24 cellular contexts compared by ENCODE assay signal in genomic region chr20:36177716-36178115, GRCh38. TPM values are rescaled to one million over a fixed set of nuclear protein-coding genes. Genes with fewer than 3 reads are reported as not detected.
DNase-seq lines count a peak whose midpoint lies in the region; FAIRE-seq and TF ChIP-seq lines count a peak whose summit lies in the region.
"Had no signal": no experiment of that assay in that cellular context is flagged by ENCODE, and none has a peak within 500 bp of the region (broad histone marks: within the 10 kb centered on the region; RNA-seq: fewer than 3 reads in every experiment).

No MANE protein-coding gene starts in this region.

- CTCF ChIA-PET in PC-9 (lab: Charles Lee), result no interaction called here

- no peak overlapping the region for H3K9ac ChIP-seq in kidney (ENCODE audit: low read length in 2 of 2)
- H3K9ac ChIP-seq in neuronal stem cell (ENCODE audit: low read depth, low read length, poor library complexity), result no peak overlapping the region
- H3K9ac ChIP-seq: BLaER1 treated with 17β-estradiol and CSF1 and Interleukin-3, amounts not matched to agents 10 nM and 100 nM had no signal

- H3K36me3 ChIP-seq in kidney (ENCODE audit: control insufficient read depth in 1 of 2, insufficient read depth in 2 of 2, low read length in 2 of 2), result peaks cover 25 to 51% of the 10 kb centered on the region in 2 donors
- peaks cover 3 to 67% of the 10 kb centered on the region in 2 donors for H3K36me3 ChIP-seq in neuronal stem cell (replicated peaks in 1 of 2; ENCODE audit: control insufficient read depth in 2 of 2, insufficient read depth in 2 of 2, low read length in 2 of 2)
- H3K36me3 ChIP-seq in PC-9 (ENCODE audit: low read depth), result no peaks in the 10 kb centered on the region; the same call in 1 of the 2 replicates

- H4K8ac ChIP-seq in neuronal stem cell (ENCODE audit: low read depth, low read length), result no peak overlapping the region

- H3K79me1 ChIP-seq in neuronal stem cell (ENCODE audit: low read depth, low read length), result peaks cover 1% of the 10 kb centered on the region

- no peaks in the 10 kb centered on the region for H3K27me3 ChIP-seq in neuronal stem cell (ENCODE audit: control insufficient read depth in 3 of 3, insufficient read depth in 3 of 3, low read depth in 1 of 3, low read length in 3 of 3)
- H3K27me3 ChIP-seq in PC-9 (ENCODE audit: insufficient read depth, low read depth), result no peaks in the 10 kb centered on the region
- H3K27me3 ChIP-seq: BE2C; BLaER1 treated with 17β-estradiol and CSF1 and Interleukin-3, amounts not matched to agents 10 nM and 100 nM had no signal

- H3K27ac Mint-ChIP-seq in neural crest cell (ENCODE audit: unreplicated experiment), result peak overlapping the region; percentile 79
- H3K27ac Mint-ChIP-seq: CD4-positive, alpha-beta memory T cell had no signal

- whole genome bisulfite sequencing in neuronal stem cell (ENCODE audit: extremely low coverage in 2 of 2, insufficient read length in 2 of 2, insufficient replicate concordance in 1 of 2), 2 donors, result no CpG with 5 or more reads among the region's 7 CpGs

- H2BK5ac ChIP-seq in neuronal stem cell (ENCODE audit: low read length), result no peak overlapping the region

- no peaks in the 10 kb centered on the region for H3K9me3 Mint-ChIP-seq in neural crest cell
- H3K9me3 Mint-ChIP-seq: CD14-positive monocyte; CD4-positive, alpha-beta memory T cell had no signal

- H3K27ac ChIP-seq in kidney (ENCODE audit: low read depth in 2 of 2, low read length in 2 of 2), result no peak overlapping the region
- H3K27ac ChIP-seq in neuronal stem cell (replicated peaks; ENCODE audit: low read length), result no peak overlapping the region
- no peak overlapping the region for H3K27ac ChIP-seq in PC-9
- H3K27ac ChIP-seq: A549; BLaER1 treated with 17β-estradiol and CSF1 and Interleukin-3, amounts not matched to agents 10 nM and 100 nM had no signal

- no peak overlapping the region for H3K14ac ChIP-seq in neuronal stem cell (ENCODE audit: low read length)

- BruUV-seq in PC-9 (replicated peaks; lab: Mats Ljungman, UMichigan), result no TSS peak

- H3K9me3 ChIP-seq in kidney (ENCODE audit: control insufficient read depth in 1 of 2, low read length in 2 of 2), result no peaks in the 10 kb centered on the region
- no peaks in the 10 kb centered on the region for H3K9me3 ChIP-seq in neuronal stem cell (replicated peaks in 1 of 2; ENCODE audit: control insufficient read depth in 2 of 2, insufficient read depth in 1 of 2, low read depth in 1 of 2, low read length in 2 of 2)
- no peaks in the 10 kb centered on the region for H3K9me3 ChIP-seq in PC-9 (ENCODE audit: insufficient read depth, low read depth)
- H3K9me3 ChIP-seq: A549; BE2C; BLaER1 treated with 17β-estradiol and CSF1 and Interleukin-3, amounts not matched to agents 10 nM and 100 nM had no signal

- POLR2A ChIA-PET in PC-9 (lab: Charles Lee; ENCODE audit: unreplicated experiment), result no interaction called here

- no peak overlapping the region for H2AFZ ChIP-seq in neuronal stem cell (ENCODE audit: low read length)
- H2AFZ ChIP-seq in PC-9, result no peak overlapping the region

- H3K4me1 ChIP-seq in kidney (ENCODE audit: control insufficient read depth in 1 of 2, insufficient read depth in 1 of 2, low read depth in 1 of 2, low read length in 2 of 2) (peaks cover 1 to 6% of the 10 kb centered on the region in 2 donors), neuronal stem cell (ENCODE audit: control insufficient read depth in 2 of 2, insufficient read depth in 1 of 2, low read depth in 1 of 2, low read length in 2 of 2) (peaks cover 16 to 37% of the 10 kb centered on the region in 2 donors), PC-9 (replicated peaks; ENCODE audit: insufficient read depth) (no peaks in the 10 kb centered on the region)
- H3K4me1 ChIP-seq: A549 had no signal

- H3K36me3 Mint-ChIP-seq in neural crest cell (ENCODE audit: low read depth), result no peaks in the 10 kb centered on the region
- H3K36me3 Mint-ChIP-seq: CD14-positive monocyte; CD4-positive, alpha-beta memory T cell had no signal

- no peak overlapping the region for H2AK5ac ChIP-seq in neuronal stem cell (ENCODE audit: low read depth, low read length)

- no peak overlapping the region for H2BK12ac ChIP-seq in neuronal stem cell (ENCODE audit: low read length)

- no peaks in the 10 kb centered on the region for H4K20me1 ChIP-seq in PC-9 (ENCODE audit: insufficient read depth)
- H4K20me1 ChIP-seq: BLaER1 treated with 17β-estradiol and CSF1 and Interleukin-3, amounts not matched to agents 10 nM and 100 nM had no signal

- no peak overlapping the region for H3K23ac ChIP-seq in neuronal stem cell (ENCODE audit: low read depth, low read length, poor library complexity)

- peaks cover 10% of the 10 kb centered on the region for H3K27me3 Mint-ChIP-seq in neural crest cell (ENCODE audit: low read depth)

- no peak overlapping the region for H4K91ac ChIP-seq in neuronal stem cell (ENCODE audit: low read depth, low read length, poor library complexity)

- no peaks in the 10 kb centered on the region for H3K79me2 ChIP-seq in PC-9 (ENCODE audit: low read depth)

- H3K18ac ChIP-seq in neuronal stem cell (ENCODE audit: low read length), result no peak overlapping the region

- H3F3A ChIP-seq in PC-9 (ENCODE audit: insufficient read depth, low read depth), result no peaks in the 10 kb centered on the region

- H3K4me1 Mint-ChIP-seq in neural crest cell, result peaks cover 56% of the 10 kb centered on the region

- H3K4me3 Mint-ChIP-seq in neural crest cell, result no peak overlapping the region
- H3K4me3 Mint-ChIP-seq: CD14-positive monocyte; CD4-positive, alpha-beta memory T cell had no signal

- intact Hi-C loops in kidney (cut with DNase I), result no loop called here
- intact Hi-C loops in PC-9 (cut with micrococcal nuclease; ENCODE audit: unreplicated experiment), result no loop called here

- H2BK120ac ChIP-seq in neuronal stem cell (ENCODE audit: low read depth, low read length), result no peak overlapping the region

- DNase-seq in HT-29 (ENCODE audit: low spot score), result peak; percentile 68
- peak; percentile 36 for DNase-seq in kidney
- DNase-seq in neural crest cell (ENCODE audit: low read depth, low spot score), result no peak
- no peak for DNase-seq in neuronal stem cell (ENCODE audit: low spot score)
- no peak for DNase-seq in PC-9
- no peak for DNase-seq in CD1c-positive myeloid dendritic cell (ENCODE audit: extremely low spot score)
- DNase-seq: 8988T; ACHN; AML-193; BE2C; Calu3; CD4-positive, alpha-beta memory T cell; COR-L47; DMS53; DMS79 treated with DMSO at 0.1 percent for 48 hours; GF-D8; GOT3; H7; HCEC 1CT had no signal

- no peak overlapping the region for H3K4me2 ChIP-seq in neuronal stem cell (ENCODE audit: insufficient read depth, low read length, poor library complexity, severe bottlenecking)
- no peak overlapping the region for H3K4me2 ChIP-seq in PC-9
- H3K4me2 ChIP-seq: A549; BLaER1 treated with 17β-estradiol and CSF1 and Interleukin-3, amounts not matched to agents 10 nM and 100 nM had no signal

- no peak for FAIRE-seq in kidney (lab: Jason Lieb, UNC)
- FAIRE-seq: A549, GM12891, GM18507 had no signal

- H3K9me2 ChIP-seq in PC-9 (ENCODE audit: insufficient read depth), result no peaks in the 10 kb centered on the region

- TF ChIP-seq CTCF in kidney (IDR thresholded peaks at IDR 0.05; ENCODE audit: borderline replicate concordance, extremely low read depth, insufficient read depth) (no peak), neural crest cell (conservative IDR thresholded peaks at IDR 0.05) (no peak), PC-9 (conservative IDR thresholded peaks at IDR 0.05) (no peak)

- no peak overlapping the region for H3K4ac ChIP-seq in neuronal stem cell (ENCODE audit: low read length)

- no peak overlapping the region for H2BK15ac ChIP-seq in neuronal stem cell (ENCODE audit: low read length)

- H3K4me3 ChIP-seq in kidney (ENCODE audit: low read length in 2 of 2) (no peak overlapping the region), neuronal stem cell (ENCODE audit: low read length in 2 of 2) (no peak overlapping the region), PC-9 (no peak overlapping the region)
- H3K4me3 ChIP-seq: A549; BLaER1 treated with 17β-estradiol and CSF1 and Interleukin-3, amounts not matched to agents 10 nM and 100 nM had no signal

RNA-seq across cellular contexts. Expression of gene EPB41L1, which starts 23.2 kb away (rescaled TPM):
- 74.9 and 76.8 TPM in 2 replicates for total RNA-seq in HT-29 (2014; rRNA removed; shearing (Covaris generic))
- total RNA-seq in kidney (230 TPM), neural crest cell (30.6 and 33.1 TPM in 2 replicates), PC-9 (2021) (134 and 141 TPM in 2 replicates)
- 53.2 TPM for polyA plus RNA-seq in kidney (ENCODE audit: insufficient read depth, low read depth, low replicate concordance)
- polyA plus RNA-seq in neuronal stem cell (2013, experiment 1 of 2), result 40.6 TPM
- 41.6 TPM for polyA plus RNA-seq in neuronal stem cell (2013, experiment 2 of 2)
- polyA plus RNA-seq: CD14-positive monocyte; CD4-positive, alpha-beta memory T cell had no signal

RNA-seq across cellular contexts. Expression of gene AAR2, which starts 58.6 kb away (rescaled TPM):
- total RNA-seq in HT-29 (2014; rRNA removed; shearing (Covaris generic)), result 57.0 and 61.5 TPM in 2 replicates
- total RNA-seq in kidney (27.8 TPM), neural crest cell (33.0 and 33.2 TPM in 2 replicates), PC-9 (2021) (19.4 and 25.7 TPM in 2 replicates)
- polyA plus RNA-seq in kidney (ENCODE audit: insufficient read depth, low read depth, low replicate concordance), result 29.7 TPM
- 19.2 TPM for polyA plus RNA-seq in neuronal stem cell (2013, experiment 1 of 2)
- polyA plus RNA-seq in neuronal stem cell (2013, experiment 2 of 2), result 19.6 TPM

Comparison
In these comparisons a context has a peak if more than half of its experiments do, and no peak if none do; other contexts are left out.
1. DNase-seq: peak in HT-29 (single experiment) and kidney (single experiment); none in neural crest cell (single experiment), neuronal stem cell (single experiment), PC-9 (0 of 2) and CD1c-positive myeloid dendritic cell (single experiment).